20 cellular contexts compared by ENCODE assay signal in the genomic region with DNA sequence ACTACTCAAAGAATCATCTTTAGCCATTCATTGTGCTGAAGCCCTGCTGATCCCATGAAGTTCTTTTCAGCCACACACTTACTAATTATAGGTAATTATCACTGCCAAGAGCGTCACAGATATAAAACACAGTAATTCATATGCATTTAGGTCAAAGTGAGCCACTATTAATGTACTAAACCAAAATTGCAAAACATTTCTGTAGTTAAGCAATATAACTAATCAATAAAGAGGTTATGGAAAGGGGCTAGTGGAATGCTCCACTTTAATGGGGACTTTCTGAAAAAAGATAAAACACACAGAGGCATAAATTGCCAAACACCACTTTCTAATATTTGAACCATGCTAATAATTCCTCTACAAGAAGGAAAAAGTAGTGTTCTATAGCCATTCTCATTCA. TPM values are rescaled to one million over a fixed set of nuclear protein-coding genes. Genes with fewer than 3 reads are reported as not detected.
A peak's percentile ranks its signal among the peaks of the same experiment; 100 is the strongest.
DNase-seq lines count a peak whose midpoint lies in the region; ATAC-seq and TF ChIP-seq lines count a peak whose summit lies in the region.
"Had no signal": no experiment of that assay in that cellular context is flagged by ENCODE, and none has a peak within 500 bp of the region (broad histone marks: within the 10 kb centered on the region; RNA-seq: fewer than 3 reads in every experiment).

No MANE protein-coding gene starts in this region.

- peaks cover 2% of the 10 kb centered on the region for H3K36me3 Mint-ChIP-seq in activated naive CD8-positive, alpha-beta T cell
- H3K36me3 Mint-ChIP-seq in activated naive CD8-positive, alpha-beta T cell treated with anti-CD3 and anti-CD28 coated beads, Interleukin-2, amount 50 U/mL, for 24 hours (ENCODE audit: low read depth), result peaks cover 4% of the 10 kb centered on the region
- H3K36me3 Mint-ChIP-seq in nephron progenitor cell (ENCODE audit: low read depth), result no peaks in the 10 kb centered on the region
- H3K36me3 Mint-ChIP-seq: CD8-positive, alpha-beta T cell had no signal

- no peak for DNase-seq in activated naive CD8-positive, alpha-beta T cell treated with anti-CD3 and anti-CD28 coated beads, Interleukin-2, amount 50 U/mL, for 24 hours
- DNase-seq in NCI-H69 (lab: John Stamatoyannopoulos, UW), result peak; percentile 69
- DNase-seq in right lobe of liver, result no peak
- DNase-seq in nephron progenitor cell, result no peak
- DNase-seq in PC-9, result no peak
- DNase-seq: AML-193; Caco-2; Calu3; CD4-positive, alpha-beta T cell; CD8-positive, alpha-beta T cell; DMS79 treated with DMSO at 0.1 percent for 48 hours; GF-D8 had no signal

- H3K4me3 ChIP-seq in OCI-LY3 (ENCODE audit: low read length), result no peak overlapping the region
- H3K4me3 ChIP-seq in right lobe of liver, result no peak overlapping the region
- H3K4me3 ChIP-seq in PC-9, result no peak overlapping the region
- H3K4me3 ChIP-seq: A549; BLaER1 treated with 17β-estradiol and CSF1 and Interleukin-3, amounts not matched to agents 10 nM and 100 nM had no signal

- H3K9me3 Mint-ChIP-seq in activated naive CD8-positive, alpha-beta T cell (ENCODE audit: low read depth), result no peaks in the 10 kb centered on the region
- H3K9me3 Mint-ChIP-seq in activated naive CD8-positive, alpha-beta T cell treated with anti-CD3 and anti-CD28 coated beads, Interleukin-2, amount 50 U/mL, for 24 hours, result peaks cover 4% of the 10 kb centered on the region
- H3K9me3 Mint-ChIP-seq in nephron progenitor cell, result no peaks in the 10 kb centered on the region
- H3K9me3 Mint-ChIP-seq: CD4-positive, alpha-beta T cell; CD8-positive, alpha-beta T cell had no signal

- no peak overlapping the region for H3K4me3 Mint-ChIP-seq in activated naive CD8-positive, alpha-beta T cell
- no peak overlapping the region for H3K4me3 Mint-ChIP-seq in activated naive CD8-positive, alpha-beta T cell treated with anti-CD3 and anti-CD28 coated beads, Interleukin-2, amount 50 U/mL, for 24 hours
- H3K4me3 Mint-ChIP-seq in nephron progenitor cell, result no peak overlapping the region
- H3K4me3 Mint-ChIP-seq: B cell; CD4-positive, alpha-beta T cell; CD8-positive, alpha-beta T cell had no signal

- peak overlapping the region; percentile 34 for H3K27ac Mint-ChIP-seq in activated naive CD8-positive, alpha-beta T cell
- no peak overlapping the region for H3K27ac Mint-ChIP-seq in activated naive CD8-positive, alpha-beta T cell treated with anti-CD3 and anti-CD28 coated beads, Interleukin-2, amount 50 U/mL, for 24 hours
- H3K27ac Mint-ChIP-seq in nephron progenitor cell, result no peak overlapping the region
- H3K27ac Mint-ChIP-seq: B cell; CD4-positive, alpha-beta T cell; CD8-positive, alpha-beta T cell had no signal

- CTCF ChIA-PET in PC-9 (lab: Charles Lee), result no interaction called here

- H3K4me1 ChIP-seq in OCI-LY3 (ENCODE audit: low read length) (peaks cover 26% of the 10 kb centered on the region), right lobe of liver (peaks cover 0 to 15% (median 0%) of the 10 kb centered on the region in 4 donors), PC-9 (replicated peaks; ENCODE audit: insufficient read depth) (no peaks in the 10 kb centered on the region)
- H3K4me1 ChIP-seq: A549; BLaER1 treated with 17β-estradiol and CSF1 and Interleukin-3, amounts not matched to agents 10 nM and 100 nM; Caco-2 had no signal

- peaks cover 24% of the 10 kb centered on the region for H3K4me1 Mint-ChIP-seq in activated naive CD8-positive, alpha-beta T cell (ENCODE audit: low read depth)
- H3K4me1 Mint-ChIP-seq in activated naive CD8-positive, alpha-beta T cell treated with anti-CD3 and anti-CD28 coated beads, Interleukin-2, amount 50 U/mL, for 24 hours, result peaks cover 30% of the 10 kb centered on the region
- H3K4me1 Mint-ChIP-seq in nephron progenitor cell, result no peaks in the 10 kb centered on the region
- H3K4me1 Mint-ChIP-seq: B cell had no signal

- H3K79me2 ChIP-seq in OCI-LY3 (ENCODE audit: low read length) (no peaks in the 10 kb centered on the region), PC-9 (ENCODE audit: low read depth) (no peaks in the 10 kb centered on the region)

- TF ChIP-seq CTCF in OCI-LY3 (IDR thresholded peaks at IDR 0.05; ENCODE audit: low read depth, low read length), result no peak
- no peak for TF ChIP-seq CTCF in right lobe of liver (IDR thresholded peaks at IDR 0.05)
- no peak for TF ChIP-seq CTCF in nephron progenitor cell (IDR thresholded peaks at IDR 0.05)
- TF ChIP-seq CTCF in PC-9 (conservative IDR thresholded peaks at IDR 0.05), result no peak

- BruUV-seq in PC-9 (replicated peaks; lab: Mats Ljungman, UMichigan), result no TSS peak

- peaks cover 8% of the 10 kb centered on the region for H3K27me3 Mint-ChIP-seq in activated naive CD8-positive, alpha-beta T cell
- peaks cover 6% of the 10 kb centered on the region for H3K27me3 Mint-ChIP-seq in activated naive CD8-positive, alpha-beta T cell treated with anti-CD3 and anti-CD28 coated beads, Interleukin-2, amount 50 U/mL, for 24 hours
- peaks cover 35% of the 10 kb centered on the region for H3K27me3 Mint-ChIP-seq in nephron progenitor cell (ENCODE audit: low read depth, poor library complexity)

- H3K27ac ChIP-seq in OCI-LY3 (ENCODE audit: low read length) (no peak overlapping the region), right lobe of liver (no peak overlapping the region), PC-9 (no peak overlapping the region)
- H3K27ac ChIP-seq: 22Rv1; A549; BLaER1 treated with 17β-estradiol and CSF1 and Interleukin-3, amounts not matched to agents 10 nM and 100 nM; C4-2B had no signal

- 0 out of 2 replicates have a peak overlapping the region, but pooled peaks have one; percentile 35 for H3K4me2 ChIP-seq in OCI-LY3 (ENCODE audit: low read length)
- H3K4me2 ChIP-seq in PC-9, result no peak overlapping the region
- H3K4me2 ChIP-seq: A549; BLaER1 treated with 17β-estradiol and CSF1 and Interleukin-3, amounts not matched to agents 10 nM and 100 nM had no signal

- H2AFZ ChIP-seq in OCI-LY3 (ENCODE audit: low read depth, low read length), result no peak overlapping the region
- H2AFZ ChIP-seq in PC-9, result no peak overlapping the region

- H3K36me3 ChIP-seq in OCI-LY3 (replicated peaks; ENCODE audit: low read depth, low read length) (no peaks in the 10 kb centered on the region), right lobe of liver (no peaks in the 10 kb centered on the region), PC-9 (ENCODE audit: low read depth) (no peaks in the 10 kb centered on the region)
- H3K36me3 ChIP-seq: BLaER1 treated with 17β-estradiol and CSF1 and Interleukin-3, amounts not matched to agents 10 nM and 100 nM had no signal

- no peaks in the 10 kb centered on the region for H3K9me3 ChIP-seq in OCI-LY3 (ENCODE audit: insufficient read depth, low read length)
- no peaks in the 10 kb centered on the region for H3K9me3 ChIP-seq in right lobe of liver
- no peaks in the 10 kb centered on the region for H3K9me3 ChIP-seq in PC-9 (ENCODE audit: insufficient read depth, low read depth)
- H3K9me3 ChIP-seq: A549; BLaER1 treated with 17β-estradiol and CSF1 and Interleukin-3, amounts not matched to agents 10 nM and 100 nM; Caco-2 had no signal

- TF ChIP-seq POLR2A in right lobe of liver (IDR thresholded peaks at IDR 0.05), result no peak

- no peaks in the 10 kb centered on the region for H4K20me1 ChIP-seq in OCI-LY3 (ENCODE audit: insufficient read depth, low read length)
- H4K20me1 ChIP-seq in PC-9 (ENCODE audit: insufficient read depth), result no peaks in the 10 kb centered on the region
- H4K20me1 ChIP-seq: BLaER1 treated with 17β-estradiol and CSF1 and Interleukin-3, amounts not matched to agents 10 nM and 100 nM had no signal

- ATAC-seq in activated naive CD8-positive, alpha-beta T cell treated with anti-CD3 and anti-CD28 coated beads, Interleukin-2, amount 50 U/mL, for 24 hours, result no peak
- ATAC-seq in right lobe of liver, result peak in 3 of 4 donors; percentile 50 to 62 (median 50)
- ATAC-seq: A549; CD8-positive, alpha-beta T cell had no signal

- POLR2A ChIA-PET in PC-9 (lab: Charles Lee; ENCODE audit: unreplicated experiment), result no interaction called here

- no peaks in the 10 kb centered on the region; the same call in 1 of the 2 replicates for H3K9me2 ChIP-seq in PC-9 (ENCODE audit: insufficient read depth)

- H3K9ac ChIP-seq in OCI-LY3 (ENCODE audit: low read length), result no peak overlapping the region
- H3K9ac ChIP-seq: BLaER1 treated with 17β-estradiol and CSF1 and Interleukin-3, amounts not matched to agents 10 nM and 100 nM had no signal

- WGBS in right lobe of liver (ENCODE audit: insufficient coverage, low coverage, low lambda C conversion rate, missing lambda C conversion rate), result 22% methylated on average over 1 of the region's 1 CpG

- H3K27me3 ChIP-seq in OCI-LY3 (ENCODE audit: low read depth, low read length) (no peaks in the 10 kb centered on the region), right lobe of liver (no peaks in the 10 kb centered on the region), PC-9 (ENCODE audit: insufficient read depth, low read depth) (no peaks in the 10 kb centered on the region)
- H3K27me3 ChIP-seq: BLaER1 treated with 17β-estradiol and CSF1 and Interleukin-3, amounts not matched to agents 10 nM and 100 nM had no signal

- intact Hi-C loops in right lobe of liver (cut with DNase I) (no loop called here), PC-9 (cut with micrococcal nuclease; ENCODE audit: unreplicated experiment) (no loop called here)

- H3F3A ChIP-seq in PC-9 (ENCODE audit: insufficient read depth, low read depth), result no peaks in the 10 kb centered on the region

RNA-seq across cellular contexts. Expression of gene CEP128, which starts 6.8 kb away (rescaled TPM):
- total RNA-seq in right lobe of liver, result 1 to 10 TPM in 5 of 6 experiments, under 1 TPM in 1; 0.81 to 9.5 (median 1.7) TPM
- total RNA-seq in PC-9 (2021), result 24.2 and 29.3 TPM in 2 replicates

RNA-seq across cellular contexts. Expression of gene TSHR, which starts 7.1 kb away (rescaled TPM):
- total RNA-seq in right lobe of liver (under 1 TPM in 1 of 6 experiments, not detected in 5; 0.37 TPM), PC-9 (2021) (not detected in 2 replicates)
- total RNA-seq: A172; Caco-2; Calu3; CD4-positive, alpha-beta T cell; CD8-positive, alpha-beta T cell had no signal
